ENCODE assay signal across 26 cellular contexts in the genomic region with DNA sequence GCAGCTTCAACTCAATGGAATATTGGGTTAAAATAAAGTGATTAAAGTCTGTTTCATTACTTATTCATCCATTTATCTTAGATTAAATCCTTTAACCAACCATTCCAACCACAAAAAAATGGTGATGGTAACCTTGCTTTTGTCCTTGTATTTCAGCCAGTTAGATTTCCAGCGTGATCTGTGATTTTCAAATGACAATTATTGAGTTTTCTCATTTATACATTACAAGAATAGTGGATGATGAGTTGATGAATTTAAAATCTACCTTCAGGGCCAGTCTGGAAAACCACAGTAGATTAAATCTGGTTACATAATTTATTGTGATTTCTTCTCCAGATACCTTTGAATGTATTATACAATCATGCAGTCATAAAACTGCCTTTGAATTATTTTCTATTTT. TPM values are rescaled to one million over a fixed set of nuclear protein-coding genes. Genes with fewer than 3 reads are reported as not detected.
"Had no signal": no experiment of that assay in that cellular context is flagged by ENCODE, and none has a peak within 500 bp of the region (broad histone marks: within the 10 kb centered on the region; RNA-seq: fewer than 3 reads in every experiment).

No MANE protein-coding gene starts in this region.

- H3K27me3 ChIP-seq: colonic mucosa, esophagus muscularis mucosa, esophagus squamous epithelium, gastrocnemius medialis, gastroesophageal sphincter, heart left ventricle, heart right ventricle had no signal

- H3K9me3 ChIP-seq: colonic mucosa, esophagus muscularis mucosa, esophagus squamous epithelium, gastrocnemius medialis had no signal

- ATAC-seq: effector memory CD8-positive, alpha-beta T cell; esophagus mucosa; foreskin keratinocyte; gastrocnemius medialis; gastroesophageal sphincter; heart left ventricle; heart right ventricle had no signal

- H3K4me1 ChIP-seq: colonic mucosa, esophagus muscularis mucosa, esophagus squamous epithelium, foreskin keratinocyte, gastrocnemius medialis, gastroesophageal sphincter, heart left ventricle, heart right ventricle had no signal

- DNase-seq: colonic mucosa; cortex of kidney; dermis blood vessel endothelial cell; dorsolateral prefrontal cortex; effector CD4-positive, alpha-beta T cell; effector CD8-positive, alpha-beta T cell; effector memory CD4-positive, alpha-beta T cell; effector memory CD8-positive, alpha-beta T cell; endodermal cell; erythroblast; esophagus squamous epithelium; foreskin fibroblast; foreskin keratinocyte; foreskin melanocyte; gastrocnemius medialis; glutamatergic neuron; head of caudate nucleus; heart left ventricle; heart right ventricle had no signal

- H3K4me3 ChIP-seq: colonic mucosa, coronary artery, dorsolateral prefrontal cortex, esophagus muscularis mucosa, esophagus squamous epithelium, gastrocnemius medialis, gastroesophageal sphincter, heart left ventricle, heart right ventricle had no signal

- H3K36me3 ChIP-seq: colonic mucosa, esophagus muscularis mucosa, esophagus squamous epithelium, gastrocnemius medialis, gastroesophageal sphincter, heart left ventricle, heart right ventricle had no signal

- H3K27ac ChIP-seq: colonic mucosa, coronary artery, epithelial cell of prostate, esophagus muscularis mucosa, esophagus squamous epithelium, foreskin keratinocyte, gastrocnemius medialis, gastroesophageal sphincter, heart left ventricle, heart right ventricle had no signal

RNA-seq across cellular contexts. Expression of a gene that starts 29.7 kb away (rescaled TPM):
- polyA plus RNA-seq: endothelial cell of umbilical vein, fibroblast of lung, foreskin keratinocyte had no signal
